ENCODE assay signal across 10 cellular contexts in the genomic region with DNA sequence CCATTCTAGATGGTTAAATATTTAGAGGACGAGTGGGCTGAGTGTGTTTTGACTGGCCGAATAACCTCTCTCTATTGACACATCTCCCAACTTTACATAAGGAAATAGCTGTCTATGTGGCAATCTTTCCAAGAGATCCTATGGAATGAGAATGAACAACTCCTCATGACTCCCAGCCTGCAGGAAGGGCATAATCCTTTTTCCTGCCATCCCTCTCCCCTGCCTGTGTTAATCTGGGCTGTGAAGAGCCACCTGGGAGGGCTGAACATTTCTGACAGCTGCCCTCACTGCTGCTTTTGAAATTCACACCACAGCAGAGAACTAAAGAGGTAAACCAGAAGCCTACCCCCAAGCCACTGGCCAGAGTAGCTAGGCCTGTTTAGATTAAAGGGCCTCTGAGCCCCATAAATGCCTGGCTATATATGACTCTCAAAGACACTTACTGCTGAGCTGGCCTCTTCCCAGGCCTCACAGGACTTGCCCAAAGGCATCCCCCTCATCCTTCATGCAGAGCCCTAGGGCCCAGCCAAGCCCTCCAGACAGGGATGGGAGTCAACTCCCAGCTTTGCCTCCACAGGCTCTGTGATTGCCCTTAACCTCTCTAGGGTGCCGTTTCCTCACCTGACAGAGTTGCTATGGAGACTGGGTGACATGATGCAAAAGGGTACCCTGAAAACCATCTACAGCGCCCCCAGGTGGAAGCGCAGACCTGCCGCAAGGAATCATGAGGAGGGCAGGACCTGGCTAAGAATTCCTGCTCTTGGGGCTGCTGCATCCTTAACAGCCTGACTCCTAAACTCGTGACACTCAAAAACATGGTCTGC. TPM values are rescaled to one million over a fixed set of nuclear protein-coding genes. Genes with fewer than 3 reads are reported as not detected.
DNase-seq lines count a peak whose midpoint lies in the region; ATAC-seq, FAIRE-seq and TF ChIP-seq lines count a peak whose summit lies in the region.
"Had no signal": no experiment of that assay in that cellular context is flagged by ENCODE, and none has a peak within 500 bp of the region (broad histone marks: within the 10 kb centered on the region; RNA-seq: fewer than 3 reads in every experiment).

No MANE protein-coding gene starts in this region.

- ATAC-seq in K562: peak; percentile 50

- H3K9me3 ChIP-seq in K562 (replicated peaks; ENCODE audit: control insufficient read depth, insufficient read depth, low read depth, low read length): no peaks in the 10 kb centered on the region
- H3K9me3 ChIP-seq in mesodermal cell (ENCODE audit: control insufficient read depth, low read length): no peaks in the 10 kb centered on the region

- H3K4me1 ChIP-seq in K562 (replicated peaks in 1 of 2; ENCODE audit: control insufficient read depth in 2 of 2, insufficient read depth in 2 of 2, low read length in 2 of 2): 0 out of 5 replicates have a peak, but pooled peaks cover 0 to 1% of the 10 kb centered on the region in 2 experiments
- H3K4me1 ChIP-seq in mesodermal cell (ENCODE audit: control insufficient read depth, insufficient read depth, low read length, poor library complexity, severe bottlenecking): peaks cover 8% of the 10 kb centered on the region

- intact Hi-C loops in K562 (cut with micrococcal nuclease): no loop called here

- CTCF ChIA-PET in K562 (lab: Yijun Ruan, JAX; ENCODE audit: low intra/inter-chr PET ratio): interaction anchor here (0.6 kb wide), 1 partner anchor 97 kb away, joined by 3 read pairs; no protein-coding TSS in a partner anchor

- POLR2A ChIA-PET in K562 (lab: Yijun Ruan, JAX): interaction anchor here (0.6 to 2.7 kb wide), 3 partner anchors 12 to 244 kb away, joined by 3 to 13 read pairs (median 5); no protein-coding TSS in a partner anchor

- H2AFZ ChIP-seq in K562 (ENCODE audit: low read depth, low read length): no peak overlapping the region

- no peak overlapping the region for H3K4me2 ChIP-seq in K562 (ENCODE audit: insufficient read depth, low read length)

- no peak for FAIRE-seq in K562 (lab: Jason Lieb, UNC)

- no peaks in the 10 kb centered on the region for H4K20me1 ChIP-seq in K562 (replicated peaks; ENCODE audit: control insufficient read depth, insufficient read depth, low read length)

- H3K79me2 ChIP-seq in K562 (ENCODE audit: control insufficient read depth, insufficient read depth, low read length): no peaks in the 10 kb centered on the region

- H3K9ac ChIP-seq in K562 (ENCODE audit: insufficient read depth in 1 of 2, low read depth in 2 of 2, low read length in 2 of 2): no peak overlapping the region

- no peak for TF ChIP-seq EP300 in K562 (IDR thresholded peaks at IDR 0.05; ENCODE audit: low read length)

- no peak for TF ChIP-seq RAD21 in K562 (CRISPR knock-in tag; conservative IDR thresholded peaks at IDR 0.05 in 1 of 2, IDR thresholded peaks at IDR 0.05 in 1 of 2)

- TF ChIP-seq CTCF in K562 (IDR thresholded peaks at IDR 0.05 in 2 of 3, conservative IDR thresholded peaks at IDR 0.05 in 1 of 3; ENCODE audit: insufficient read depth in 2 of 3, low read depth in 1 of 3, low read length in 3 of 3): peak; percentile 18 to 68 (median 43); a peak in 4 of 6 replicates

- BruUV-seq in K562 (replicated peaks; lab: Mats Ljungman, UMichigan): no TSS peak

- in situ Hi-C loops in K562 (cut with MboI): no loop called here

- WGBS in K562 (ENCODE audit: insufficient coverage, low coverage, missing lambda C conversion rate): 91% methylated on average over 7 of the region's 7 CpGs
- WGBS in mesodermal cell (ENCODE audit: insufficient coverage in 2 of 2), 2 experiments: 68 to 85% methylated on average over 3 to 5 of the region's 7 CpGs

- peaks cover 6% of the 10 kb centered on the region for H3K9me1 ChIP-seq in K562 (ENCODE audit: control insufficient read depth, insufficient read depth, low read length)

- H3K36me3 ChIP-seq in K562 (ENCODE audit: control insufficient read depth, insufficient read depth, low read length) (peaks cover 46% of the 10 kb centered on the region), mesodermal cell (ENCODE audit: control insufficient read depth, insufficient read depth, low read length) (peaks cover 44% of the 10 kb centered on the region)

- no peak overlapping the region for H3K4me3 ChIP-seq in K562
- no peak overlapping the region for H3K4me3 ChIP-seq in mesodermal cell (ENCODE audit: extremely low read depth, insufficient read depth, low read length, poor library complexity, severe bottlenecking)
- H3K4me3 ChIP-seq: lung had no signal

- no peaks in the 10 kb centered on the region for H3K27me3 ChIP-seq in K562 (ENCODE audit: control insufficient read depth in 2 of 2, insufficient read depth in 2 of 2, low read length in 2 of 2)

- DNase-seq in D341Med (ENCODE audit: low spot score) (peak; percentile 61), HCEC 1CT (peak; percentile 76), K562 (ENCODE audit: extremely low read depth in 1 of 4, low spot score in 3 of 4) (peak in 3 of 4 experiments; percentile 38 to 58 (median 39)), DMS153 (lab: John Stamatoyannopoulos, UW) (no peak), NCI-H1092 (lab: John Stamatoyannopoulos, UW) (no peak), NCI-H2171 (lab: John Stamatoyannopoulos, UW) (no peak), anterior cingulate cortex (lab: John Stamatoyannopoulos, UW) (no peak)
- DNase-seq: NCI-H1930 had no signal

- TF ChIP-seq POLR2A in K562 (conservative IDR thresholded peaks at IDR 0.05): no peak

- H3K27ac ChIP-seq in K562 (ENCODE audit: extremely low read depth, low read depth, low read length): no peak overlapping the region
- H3K27ac ChIP-seq in mesodermal cell (ENCODE audit: low read depth, low read length, severe bottlenecking): peak overlapping the region; percentile 29

TF ChIP-seq in K562, 482 proteins besides CTCF, POLR2A, EP300 and RAD21 (continues in another document):
- peak; percentile 18 for TF ChIP-seq POLR2B (IDR thresholded peaks at IDR 0.05; ENCODE audit: low read depth, partially characterized antibody)
- TF ChIP-seq, protein P1, sequence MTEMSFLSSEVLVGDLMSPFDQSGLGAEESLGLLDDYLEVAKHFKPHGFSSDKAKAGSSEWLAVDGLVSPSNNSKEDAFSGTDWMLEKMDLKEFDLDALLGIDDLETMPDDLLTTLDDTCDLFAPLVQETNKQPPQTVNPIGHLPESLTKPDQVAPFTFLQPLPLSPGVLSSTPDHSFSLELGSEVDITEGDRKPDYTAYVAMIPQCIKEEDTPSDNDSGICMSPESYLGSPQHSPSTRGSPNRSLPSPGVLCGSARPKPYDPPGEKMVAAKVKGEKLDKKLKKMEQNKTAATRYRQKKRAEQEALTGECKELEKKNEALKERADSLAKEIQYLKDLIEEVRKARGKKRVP (CRISPR knock-in tag; IDR thresholded peaks at IDR 0.05): no peak
- TF ChIP-seq, protein P2, sequence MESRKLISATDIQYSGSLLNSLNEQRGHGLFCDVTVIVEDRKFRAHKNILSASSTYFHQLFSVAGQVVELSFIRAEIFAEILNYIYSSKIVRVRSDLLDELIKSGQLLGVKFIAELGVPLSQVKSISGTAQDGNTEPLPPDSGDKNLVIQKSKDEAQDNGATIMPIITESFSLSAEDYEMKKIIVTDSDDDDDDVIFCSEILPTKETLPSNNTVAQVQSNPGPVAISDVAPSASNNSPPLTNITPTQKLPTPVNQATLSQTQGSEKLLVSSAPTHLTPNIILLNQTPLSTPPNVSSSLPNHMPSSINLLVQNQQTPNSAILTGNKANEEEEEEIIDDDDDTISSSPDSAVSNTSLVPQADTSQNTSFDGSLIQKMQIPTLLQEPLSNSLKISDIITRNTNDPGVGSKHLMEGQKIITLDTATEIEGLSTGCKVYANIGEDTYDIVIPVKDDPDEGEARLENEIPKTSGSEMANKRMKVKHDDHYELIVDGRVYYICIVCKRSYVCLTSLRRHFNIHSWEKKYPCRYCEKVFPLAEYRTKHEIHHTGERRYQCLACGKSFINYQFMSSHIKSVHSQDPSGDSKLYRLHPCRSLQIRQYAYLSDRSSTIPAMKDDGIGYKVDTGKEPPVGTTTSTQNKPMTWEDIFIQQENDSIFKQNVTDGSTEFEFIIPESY (CRISPR knock-in tag; IDR thresholded peaks at IDR 0.05): peak; percentile 100
- TF ChIP-seq, protein P3, sequence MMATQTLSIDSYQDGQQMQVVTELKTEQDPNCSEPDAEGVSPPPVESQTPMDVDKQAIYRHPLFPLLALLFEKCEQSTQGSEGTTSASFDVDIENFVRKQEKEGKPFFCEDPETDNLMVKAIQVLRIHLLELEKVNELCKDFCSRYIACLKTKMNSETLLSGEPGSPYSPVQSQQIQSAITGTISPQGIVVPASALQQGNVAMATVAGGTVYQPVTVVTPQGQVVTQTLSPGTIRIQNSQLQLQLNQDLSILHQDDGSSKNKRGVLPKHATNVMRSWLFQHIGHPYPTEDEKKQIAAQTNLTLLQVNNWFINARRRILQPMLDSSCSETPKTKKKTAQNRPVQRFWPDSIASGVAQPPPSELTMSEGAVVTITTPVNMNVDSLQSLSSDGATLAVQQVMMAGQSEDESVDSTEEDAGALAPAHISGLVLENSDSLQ (IDR thresholded peaks at IDR 0.05): peak; percentile 36; the same call in 1 of the 2 replicates
- peak; percentile 31; the same call in 1 of the 2 replicates for TF ChIP-seq SUPT5H (IDR thresholded peaks at IDR 0.05)
- TF ChIP-seq ZFX (CRISPR knock-in tag; IDR thresholded peaks at IDR 0.05): no peak
- TF ChIP-seq RFX1 (IDR thresholded peaks at IDR 0.05): peak; percentile 83

RNA-seq across cellular contexts. Expression of a gene that starts 42.0 kb away (rescaled TPM):
- 30.0 and 73.0 TPM in 2 replicates for total RNA-seq in K562 (2011; cell fraction: chromatin; rRNA removed; ENCODE audit: low replicate concordance)
- 38.5 and 41.1 TPM in 2 replicates for total RNA-seq in K562 (2011; cell fraction: nucleolus; rRNA removed)
- total RNA-seq in K562 (2011; cell fraction: nucleoplasm; rRNA removed): 33.9 and 37.2 TPM in 2 replicates
- total RNA-seq in K562 (2014; rRNA removed) (14.2 and 19.0 TPM in 2 replicates), K562 (2014; rRNA removed; fragmentation: Illumina TruSeq; extraction: Trizol) (10.9 and 13.0 TPM in 2 replicates), K562 (2015; rRNA removed; fragmentation: Illumina TruSeq; extraction: Trizol) (16.3 and 17.7 TPM in 2 replicates), K562 (2021) (28.8 and 29.2 TPM in 2 replicates)
- polyA plus RNA-seq in K562 (2011; rRNA removed) (16.2 and 25.0 TPM in 2 replicates), K562 (2014; fragmentation: Illumina TruSeq; extraction: Trizol) (26.8 and 29.6 TPM in 2 replicates), K562 (2014; fragmentation: Nextera tagmentation; extraction: Ambion mirVana) (1 to 10 TPM in 1 of 2 experiments, under 1 TPM in 1; 0.56 to 1.4 TPM), K562 (2014; rRNA removed) (22.2 and 25.7 TPM in 2 replicates)
- polyA plus RNA-seq in K562 (2011; cell fraction: cytosol; rRNA removed): 22.4 and 23.7 TPM in 2 replicates
- polyA plus RNA-seq in K562 (2011; cell fraction: nucleus; rRNA removed): 69.9 and 75.9 TPM in 2 replicates
- polyA plus RNA-seq in K562 (2012): 24.3 and 30.1 TPM in 2 replicates
- polyA minus RNA-seq in K562 (2011; rRNA and poly(A)+ RNA removed): 11.8 and 12.8 TPM in 2 replicates
- 11.8 and 16.7 TPM in 2 replicates for polyA minus RNA-seq in K562 (2011; cell fraction: cytosol; rRNA and poly(A)+ RNA removed)
- 6.9 and 14.2 TPM in 2 replicates for polyA minus RNA-seq in K562 (2011; cell fraction: nucleus; rRNA and poly(A)+ RNA removed)
- polyA plus RNA-seq in mesodermal cell (2013, experiment 1 of 2): 6.3 TPM
- 5.4 TPM for polyA plus RNA-seq in mesodermal cell (2013, experiment 2 of 2)

Comparison
In these comparisons a context has a peak if more than half of its experiments do, and no peak if none do; other contexts are left out.
1. DNase-seq: peak in D341Med (single experiment), HCEC 1CT (single experiment) and K562 (3 of 4); none in DMS153 (single experiment), NCI-H1092 (single experiment), NCI-H2171 (single experiment) and anterior cingulate cortex (0 of 58).